ENCODE assay signal across 9 cellular contexts in genomic region chr1:161566425-161566960, GRCh38. TPM values are rescaled to one million over a fixed set of nuclear protein-coding genes. Genes with fewer than 3 reads are reported as not detected.
A peak's percentile ranks its signal among the peaks of the same experiment; 100 is the strongest.
DNase-seq lines count a peak whose midpoint lies in the region; ATAC-seq, FAIRE-seq and TF ChIP-seq lines count a peak whose summit lies in the region.
"Not testable (repeated sequence)": the region's sequence is repeated elsewhere in the genome, so short reads cannot be mapped to it uniquely, and the experiment has no call there.
"Had no signal": no experiment of that assay in that cellular context is flagged by ENCODE, and none has a peak within 500 bp of the region (broad histone marks: within the 10 kb centered on the region; RNA-seq: fewer than 3 reads in every experiment).

No MANE protein-coding gene starts in this region.

- DNase-seq in Calu3; HCT116 (ENCODE audit: low read depth, low spot score); OCI-LY7 (ENCODE audit: low spot score); bronchial epithelial cell (ENCODE audit: low read depth); foreskin keratinocyte; nephron progenitor cell; urothelium cell line (ENCODE audit: low spot score): not testable (repeated sequence)

- not testable (repeated sequence) for TF ChIP-seq RAD21 in HCT116 (IDR thresholded peaks at IDR 0.05; ENCODE audit: low read depth)

- ATAC-seq in HCT116 (peak; percentile 53), foreskin keratinocyte (peak; percentile 14)

- CTCF ChIA-PET in Calu3 (lab: Charles Lee) (interaction anchor here (0.6 to 0.7 kb wide), 2 partner anchors 172 to 1174 kb away, joined by 3 to 4 read pairs; no protein-coding TSS in a partner anchor), HCT116 (lab: Charles Lee) (interaction anchor here (0.7 kb wide), 2 partner anchors 170 to 172 kb away, joined by 3 to 4 read pairs; no protein-coding TSS in a partner anchor)
- CTCF ChIA-PET in OCI-LY7 (lab: Charles Lee; ENCODE audit: unreplicated experiment): not testable (repeated sequence)

- H3K4me2 ChIP-seq in HCT116 (ENCODE audit: low read length): peak overlapping the region; percentile 34
- not testable (repeated sequence) for H3K4me2 ChIP-seq in OCI-LY7 (ENCODE audit: low read length)

- not testable (repeated sequence) for H3K9me2 ChIP-seq in HCT116 (ENCODE audit: insufficient read depth); OCI-LY7 (ENCODE audit: insufficient read depth, low read length)

- TF ChIP-seq CTCF in Calu3 (IDR thresholded peaks at IDR 0.05; ENCODE audit: unreplicated experiment); HCT116 (IDR thresholded peaks at IDR 0.05 in 2 of 3, conservative IDR thresholded peaks at IDR 0.05 in 1 of 3; ENCODE audit: borderline replicate concordance in 1 of 3, insufficient read depth in 1 of 3, low read depth in 2 of 3, low read length in 2 of 3); bronchial epithelial cell (IDR thresholded peaks at IDR 0.05; ENCODE audit: insufficient read depth, low read length, severe bottlenecking); foreskin keratinocyte (conservative IDR thresholded peaks at IDR 0.05); nephron progenitor cell (IDR thresholded peaks at IDR 0.05): not testable (repeated sequence)
- TF ChIP-seq CTCF in OCI-LY7 (conservative IDR thresholded peaks at IDR 0.05; ENCODE audit: low read length) (peak; percentile 32; the same call in 1 of the 2 replicates), VCaP (conservative IDR thresholded peaks at IDR 0.05) (peak; percentile 37)

- TF ChIP-seq POLR2A in HCT116 (IDR thresholded peaks at IDR 0.05; ENCODE audit: borderline replicate concordance, extremely low read depth, insufficient read depth, insufficient read length): not testable (repeated sequence)

- intact Hi-C loops in Calu3 (cut with micrococcal nuclease; ENCODE audit: unreplicated experiment): loop anchor here (10.0 kb wide), 1 partner anchor 178 kb away; the partner anchor contains the start of gene DUSP12
- intact Hi-C loops in HCT116 (cut with micrococcal nuclease): loop anchor here (5.0 kb wide), 1 partner anchor 171 kb away; no protein-coding TSS in a partner anchor
- intact Hi-C loops in OCI-LY7 (cut with micrococcal nuclease; ENCODE audit: unreplicated experiment): loop anchor here (10.0 kb wide), 1 partner anchor 178 kb away; the partner anchor contains the start of gene DUSP12

- BruUV-seq in Calu3 (replicated peaks; lab: Mats Ljungman, UMichigan); HCT116 (replicated peaks; lab: Mats Ljungman, UMichigan); OCI-LY7 (replicated peaks; lab: Mats Ljungman, UMichigan): not testable (repeated sequence)

- H3K27me3 ChIP-seq in HCT116 (ENCODE audit: insufficient read depth, low read length); bronchial epithelial cell (ENCODE audit: control insufficient read depth, insufficient read depth, low read length); foreskin keratinocyte: not testable (repeated sequence)

- not testable (repeated sequence) for H3K79me2 ChIP-seq in HCT116 (ENCODE audit: insufficient read depth, low read length); OCI-LY7 (ENCODE audit: insufficient read depth, low read depth, low read length)

- H3K9ac ChIP-seq in HCT116 (ENCODE audit: low read length): not testable (repeated sequence)

- not testable (repeated sequence) for H4K20me1 ChIP-seq in HCT116 (ENCODE audit: insufficient read depth); OCI-LY7 (ENCODE audit: insufficient read depth, low read length)

- H3K4me1 Mint-ChIP-seq in Calu3 (ENCODE audit: low read depth, unreplicated experiment); nephron progenitor cell: not testable (repeated sequence)

- peak overlapping the region; percentile 67 for H2AFZ ChIP-seq in HCT116 (ENCODE audit: low read depth, low read length, poor library complexity, severe bottlenecking)
- not testable (repeated sequence) for H2AFZ ChIP-seq in OCI-LY7 (ENCODE audit: low read length)

- not testable (repeated sequence) for H3K36me3 ChIP-seq in HCT116 (ENCODE audit: control insufficient read depth in 1 of 2, insufficient read depth in 2 of 2, low read length in 2 of 2); OCI-LY7 (ENCODE audit: insufficient read depth, low read length); bronchial epithelial cell (ENCODE audit: control insufficient read depth, insufficient read depth, low read length)

- not testable (repeated sequence) for H3K4me1 ChIP-seq in HCT116 (ENCODE audit: control insufficient read depth in 1 of 2, insufficient read depth in 2 of 2, low read length in 2 of 2); OCI-LY7 (ENCODE audit: insufficient read depth, low read length, poor library complexity, severe bottlenecking); foreskin keratinocyte

- POLR2A ChIA-PET in HCT116 (lab: Charles Lee): not testable (repeated sequence)
- POLR2A ChIA-PET in OCI-LY7 (lab: Charles Lee): interaction anchor here (0.7 kb wide), 1 partner anchor 75 kb away, joined by 3 read pairs; no protein-coding TSS in a partner anchor

- H3K4me3 Mint-ChIP-seq in Calu3 (ENCODE audit: low read depth, unreplicated experiment): peak overlapping the region; percentile 52
- not testable (repeated sequence) for H3K4me3 Mint-ChIP-seq in nephron progenitor cell

- RAD21 ChIA-PET in HCT116 (lab: Charles Lee; ENCODE audit: low non-redundant PET in 1 of 2, low total read pairs in 2 of 2, uncharacterized antibody in 2 of 2, unreplicated experiment in 2 of 2): not testable (repeated sequence)

- H3K4me3 ChIP-seq in HCT116 (replicated peaks in 1 of 2; ENCODE audit: low read depth in 1 of 2, low read length in 2 of 2): 0 out of 4 replicates have a peak overlapping the region, but pooled peaks of 1 of the 2 experiments have one; percentile 11
- not testable (repeated sequence) for H3K4me3 ChIP-seq in OCI-LY7 (ENCODE audit: low read depth, low read length, poor library complexity, severe bottlenecking); bronchial epithelial cell (ENCODE audit: low read depth, low read length)

- not testable (repeated sequence) for H3K9me3 ChIP-seq in HCT116 (ENCODE audit: control insufficient read depth in 1 of 2, insufficient read depth in 1 of 2, low read depth in 1 of 2, low read length in 2 of 2); OCI-LY7 (ENCODE audit: low read length)

- H3K27ac Mint-ChIP-seq in Calu3 (ENCODE audit: unreplicated experiment): not testable (repeated sequence)
- peak overlapping the region; percentile 1 for H3K27ac Mint-ChIP-seq in nephron progenitor cell

- not testable (repeated sequence) for H3K27me3 Mint-ChIP-seq in Calu3 (ENCODE audit: unreplicated experiment); nephron progenitor cell (ENCODE audit: low read depth, poor library complexity)

- not testable (repeated sequence) for H3K9me3 Mint-ChIP-seq in Calu3 (ENCODE audit: low read depth, unreplicated experiment); nephron progenitor cell

- FAIRE-seq in bronchial epithelial cell (lab: Jason Lieb, UNC) (peak; percentile 79), urothelium cell line (lab: Jason Lieb, UNC) (peak; percentile 42)

- not testable (repeated sequence) for H3K36me3 Mint-ChIP-seq in Calu3 (ENCODE audit: insufficient read depth, unreplicated experiment); nephron progenitor cell (ENCODE audit: low read depth)

- peak overlapping the region; percentile 46 for H3K27ac ChIP-seq in HCT116 (ENCODE audit: low read depth, low read length)
- H3K27ac ChIP-seq in OCI-LY7 (ENCODE audit: low read depth, low read length, poor library complexity, severe bottlenecking); VCaP; foreskin keratinocyte: not testable (repeated sequence)

RNA-seq across cellular contexts. Expression of gene FCGR3A, which starts 16.9 kb away (rescaled TPM):
- total RNA-seq in Calu3 (2022) (not detected in 2 replicates), HCT116 (2021; ENCODE audit: unreplicated experiment) (0.17 TPM), OCI-LY7 (2022) (not detected in 2 replicates), bronchial epithelial cell (not detected in 2 replicates), foreskin keratinocyte (not detected in 2 replicates)
- not detected in 2 replicates for polyA plus RNA-seq in HCT116 (2012)
- not detected in 2 replicates for total RNA-seq in OCI-LY7 (2014; rRNA removed; shearing (Covaris generic))
- polyA plus RNA-seq in foreskin keratinocyte: not detected in 2 replicates
- polyA plus RNA-seq: AG04450 had no signal

RNA-seq across cellular contexts. Expression of gene HSPA6, which starts 42.2 kb away (rescaled TPM):
- total RNA-seq in Calu3 (2022) (1.3 and 1.9 TPM in 2 replicates), HCT116 (2021; ENCODE audit: unreplicated experiment) (not detected), OCI-LY7 (2022) (0.13 TPM in 1 of 2 replicates, not detected in the other), bronchial epithelial cell (1.6 and 1.7 TPM in 2 replicates), foreskin keratinocyte (0.28 and 0.37 TPM in 2 replicates)
- polyA plus RNA-seq in HCT116 (2012): 0.06 TPM in 1 of 2 replicates, not detected in the other
- not detected in 2 replicates for total RNA-seq in OCI-LY7 (2014; rRNA removed; shearing (Covaris generic))
- 0.16 and 0.29 TPM in 2 replicates for polyA plus RNA-seq in foreskin keratinocyte
